In genomic region chr5:18380729-18381362, GRCh38 we compare ENCODE assay signal across 18 cellular contexts.
DNase-seq lines count a peak whose midpoint lies in the region; ATAC-seq, FAIRE-seq and TF ChIP-seq lines count a peak whose summit lies in the region.
"Had no signal": no experiment of that assay in that cellular context is flagged by ENCODE, and none has a peak within 500 bp of the region (broad histone marks: within the 10 kb centered on the region; RNA-seq: fewer than 3 reads in every experiment).

No MANE protein-coding gene starts in this region.

- FAIRE-seq in H54 (lab: Jason Lieb, UNC) = no peak
- FAIRE-seq: D721Med had no signal

- WGBS in smooth muscle cell (ENCODE audit: low lambda C conversion rate) = 81% methylated on average over 2 of the region's 2 CpGs

- H3F3A ChIP-seq in MM.1S (ENCODE audit: insufficient read depth, low read length) = no peaks in the 10 kb centered on the region; the same call in 1 of the 2 replicates
- H3F3A ChIP-seq in smooth muscle cell (ENCODE audit: low read depth) = no peaks in the 10 kb centered on the region

- H3K27ac ChIP-seq in MM.1S (ENCODE audit: low read length) = no peak overlapping the region
- H3K27ac ChIP-seq in smooth muscle cell (ENCODE audit: low read depth) = no peak overlapping the region
- H3K27ac ChIP-seq: C4-2B had no signal

- TF ChIP-seq CTCF in MM.1S (IDR thresholded peaks at IDR 0.05; ENCODE audit: low read length) = no peak
- no peak for TF ChIP-seq CTCF in smooth muscle cell (IDR thresholded peaks at IDR 0.05; ENCODE audit: borderline replicate concordance, insufficient read depth, poor library complexity, severe bottlenecking)

- no peaks in the 10 kb centered on the region for H3K79me2 ChIP-seq in MM.1S (ENCODE audit: low read length)
- H3K79me2 ChIP-seq in smooth muscle cell (ENCODE audit: low read depth) = no peaks in the 10 kb centered on the region

- H3K4me1 ChIP-seq in MM.1S (ENCODE audit: low read length) = no peaks in the 10 kb centered on the region
- no peaks in the 10 kb centered on the region for H3K4me1 ChIP-seq in smooth muscle cell (ENCODE audit: low read depth)
- H3K4me1 ChIP-seq: Caco-2 had no signal

- H3K4me3 ChIP-seq in MM.1S (ENCODE audit: low read length) (no peak overlapping the region), smooth muscle cell (no peak overlapping the region)
- H3K4me3 ChIP-seq: GM23338 had no signal

- H3K9ac ChIP-seq in MM.1S (ENCODE audit: low read length) (no peak overlapping the region), smooth muscle cell (ENCODE audit: low read depth) (no peak overlapping the region)

- no peak for TF ChIP-seq POLR2A in H54 (IDR thresholded peaks at IDR 0.05; ENCODE audit: low read depth, low read length)

- 0 out of 2 replicates have a peak overlapping the region, but pooled peaks have one; percentile 7 for H3K4me2 ChIP-seq in MM.1S (ENCODE audit: low read depth, low read length)
- H3K4me2 ChIP-seq in smooth muscle cell = no peak overlapping the region
- H3K4me2 ChIP-seq: GM23338 had no signal

- H3K9me2 ChIP-seq in MM.1S (replicated peaks; ENCODE audit: insufficient read depth, low read length) = no peaks in the 10 kb centered on the region

- H4K20me1 ChIP-seq in MM.1S (ENCODE audit: insufficient read depth, low read length) (no peaks in the 10 kb centered on the region), smooth muscle cell (ENCODE audit: low read depth) (no peaks in the 10 kb centered on the region)

- ATAC-seq in HG03139 (IDR thresholded peaks at IDR 0.05; ENCODE audit: unreplicated experiment) = no peak
- no peak for ATAC-seq in GM19395 (IDR thresholded peaks at IDR 0.05; ENCODE audit: unreplicated experiment)
- ATAC-seq: GM23338, HCT116 had no signal

- H2AFZ ChIP-seq in MM.1S (ENCODE audit: low read length) = no peak overlapping the region
- H2AFZ ChIP-seq in smooth muscle cell (ENCODE audit: low read depth) = peak overlapping the region; percentile 16
- H2AFZ ChIP-seq: GM23338 had no signal

- H3K27me3 ChIP-seq in MM.1S (replicated peaks; ENCODE audit: insufficient read depth, low read length) = no peaks in the 10 kb centered on the region
- no peaks in the 10 kb centered on the region for H3K27me3 ChIP-seq in smooth muscle cell (ENCODE audit: low read depth)

- DNase-seq in DMS53 treated with DMSO at 0.1 percent for 48 hours (lab: John Stamatoyannopoulos, UW; ENCODE audit: unreplicated experiment) (peak; percentile 33), MM.1S (peak; percentile 56), RKO (ENCODE audit: low spot score) (peak; percentile 34), smooth muscle cell (lab: John Stamatoyannopoulos, UW; ENCODE audit: unreplicated experiment) (no peak), H54 (ENCODE audit: insufficient read length, low spot score) (no peak)
- DNase-seq: ACHN; Caco-2; CD4-positive, alpha-beta T cell; DMS79 treated with DMSO at 0.1 percent for 48 hours; GF-D8; H7; HFFc6 had no signal

- H3K9me3 ChIP-seq in MM.1S (replicated peaks; ENCODE audit: insufficient read depth, low read length) (no peaks in the 10 kb centered on the region), smooth muscle cell (replicated peaks; ENCODE audit: low read depth) (no peaks in the 10 kb centered on the region)
- H3K9me3 ChIP-seq: Caco-2 had no signal

- H3K36me3 ChIP-seq in MM.1S (replicated peaks; ENCODE audit: insufficient read depth, low read length) (no peaks in the 10 kb centered on the region), smooth muscle cell (ENCODE audit: low read depth) (no peaks in the 10 kb centered on the region)

Comparison
In these comparisons a context has a peak if more than half of its experiments do, and no peak if none do; other contexts are left out.
1. DNase-seq: peak in DMS53 treated with DMSO at 0.1 percent for 48 hours (single experiment), MM.1S (single experiment) and RKO (single experiment); none in smooth muscle cell (single experiment) and H54 (single experiment).